ENCODE assay signal across 24 cellular contexts in genomic region chr13:63041640-63042414, GRCh38.
DNase-seq lines count a peak whose midpoint lies in the region; ATAC-seq and TF ChIP-seq lines count a peak whose summit lies in the region.
"Had no signal": no experiment of that assay in that cellular context is flagged by ENCODE, and none has a peak within 500 bp of the region (broad histone marks: within the 10 kb centered on the region; RNA-seq: fewer than 3 reads in every experiment).

No MANE protein-coding gene starts in this region.

- no peak overlapping the region for H3K4me3 Mint-ChIP-seq in activated T-helper 17 cell treated with anti-CD3 and anti-CD28 coated beads, Interleukin-2, amount 50 U/mL, for 72 hours
- no peak overlapping the region for H3K4me3 Mint-ChIP-seq in stimulated activated effector memory CD8-positive, alpha-beta T cell treated with anti-CD3 and anti-CD28 coated beads, Interleukin-12 subunit alpha, Interleukin-12 subunit beta, amount 100 ng/mL, for 72 hours
- H3K4me3 Mint-ChIP-seq: activated naive CD8-positive, alpha-beta T cell treated with anti-CD3 and anti-CD28 coated beads for 36 hours had no signal

- H3K9me3 Mint-ChIP-seq in activated T-helper 17 cell treated with anti-CD3 and anti-CD28 coated beads, Interleukin-2, amount 50 U/mL, for 72 hours = peaks cover 14% of the 10 kb centered on the region
- H3K9me3 Mint-ChIP-seq in stimulated activated effector memory CD8-positive, alpha-beta T cell treated with anti-CD3 and anti-CD28 coated beads, Interleukin-12 subunit alpha, Interleukin-12 subunit beta, amount 100 ng/mL, for 72 hours = peaks cover 17% of the 10 kb centered on the region

- DNase-seq in fibroblast of mammary gland (ENCODE audit: low read depth) (peak; percentile 24), inferior parietal cortex (ENCODE audit: extremely low spot score) (no peak)
- DNase-seq in stimulated activated effector memory CD8-positive, alpha-beta T cell treated with anti-CD3 and anti-CD28 coated beads, Interleukin-12 subunit alpha, Interleukin-12 subunit beta, amount 100 ng/mL, for 72 hours (ENCODE audit: low spot score in 2 of 2) = no peak
- no peak for DNase-seq in effector CD8-positive, alpha-beta T cell (lab: John Stamatoyannopoulos, UW)
- DNase-seq in activated CD8-positive, alpha-beta memory T cell treated with anti-CD3 and anti-CD28 coated beads, Interleukin-2, amount 50 U/mL, for 48 hours = no peak
- DNase-seq: activated CD4-positive, alpha-beta T cell treated with anti-CD3 and anti-CD28 coated beads for 48 hours; activated CD8-positive, alpha-beta memory T cell treated with anti-CD3 and anti-CD28 coated beads for 24 hours; activated gamma-delta T cell; activated naive CD8-positive, alpha-beta T cell treated with anti-CD3 and anti-CD28 coated beads for 36 hours; caudate nucleus; GF-D8; head of caudate nucleus; KBM-7; NCI-H1105; NCI-H187; NCI-H524 treated with DMSO at 0.1 percent for 48 hours; NK-92 treated with Interleukin-12 subunit alpha and Interleukin-12 subunit beta, amount 100 ng/mL, for 24 hours; SHP77 treated with DMSO at 0.1 percent for 48 hours; stimulated activated naive CD4-positive, alpha-beta T cell treated with Interleukin-2 at 50 U/mL for 16 hours; upper lobe of left lung had no signal

- H3K36me3 Mint-ChIP-seq in activated T-helper 17 cell treated with anti-CD3 and anti-CD28 coated beads, Interleukin-2, amount 50 U/mL, for 72 hours (ENCODE audit: low read depth) = no peaks in the 10 kb centered on the region
- H3K36me3 Mint-ChIP-seq in stimulated activated effector memory CD8-positive, alpha-beta T cell treated with anti-CD3 and anti-CD28 coated beads, Interleukin-12 subunit alpha, Interleukin-12 subunit beta, amount 100 ng/mL, for 72 hours = no peaks in the 10 kb centered on the region
- H3K36me3 Mint-ChIP-seq: activated naive CD8-positive, alpha-beta T cell treated with anti-CD3 and anti-CD28 coated beads for 36 hours had no signal

- H3K27me3 Mint-ChIP-seq in activated T-helper 17 cell treated with anti-CD3 and anti-CD28 coated beads, Interleukin-2, amount 50 U/mL, for 72 hours = no peaks in the 10 kb centered on the region
- H3K27me3 Mint-ChIP-seq: activated naive CD8-positive, alpha-beta T cell treated with anti-CD3 and anti-CD28 coated beads for 36 hours had no signal

- H3K4me1 Mint-ChIP-seq in activated T-helper 17 cell treated with anti-CD3 and anti-CD28 coated beads, Interleukin-2, amount 50 U/mL, for 72 hours = no peaks in the 10 kb centered on the region
- H3K4me1 Mint-ChIP-seq in stimulated activated effector memory CD8-positive, alpha-beta T cell treated with anti-CD3 and anti-CD28 coated beads, Interleukin-12 subunit alpha, Interleukin-12 subunit beta, amount 100 ng/mL, for 72 hours = no peaks in the 10 kb centered on the region
- H3K4me1 Mint-ChIP-seq: activated naive CD8-positive, alpha-beta T cell treated with anti-CD3 and anti-CD28 coated beads for 36 hours had no signal

- no peak overlapping the region for H3K27ac Mint-ChIP-seq in activated T-helper 17 cell treated with anti-CD3 and anti-CD28 coated beads, Interleukin-2, amount 50 U/mL, for 72 hours
- H3K27ac Mint-ChIP-seq in stimulated activated effector memory CD8-positive, alpha-beta T cell treated with anti-CD3 and anti-CD28 coated beads, Interleukin-12 subunit alpha, Interleukin-12 subunit beta, amount 100 ng/mL, for 72 hours = no peak overlapping the region
- H3K27ac Mint-ChIP-seq: activated naive CD8-positive, alpha-beta T cell treated with anti-CD3 and anti-CD28 coated beads for 36 hours had no signal

- TF ChIP-seq CTCF in fibroblast of mammary gland (conservative IDR thresholded peaks at IDR 0.05; ENCODE audit: control insufficient read depth, insufficient read depth, low read depth, low read length) = no peak

- H3K4me3 ChIP-seq in fibroblast of mammary gland (ENCODE audit: control insufficient read depth, low read depth, low read length) = no peak overlapping the region
- H3K4me3 ChIP-seq: skin epidermis, suprapubic skin, upper lobe of left lung had no signal

- peak; percentile 72 for ATAC-seq in HG02610 (IDR thresholded peaks at IDR 0.05; ENCODE audit: unreplicated experiment)
- ATAC-seq in activated T-helper 17 cell treated with anti-CD3 and anti-CD28 coated beads, Interleukin-2, amount 50 U/mL, for 72 hours (replicated peaks) = peak; percentile 28
- peak; percentile 53 for ATAC-seq in stimulated activated effector memory CD8-positive, alpha-beta T cell treated with anti-CD3 and anti-CD28 coated beads, Interleukin-12 subunit alpha, Interleukin-12 subunit beta, amount 100 ng/mL, for 72 hours
